ENCODE assay signal across 8 cellular contexts in genomic region chr19:57527136-57527881, GRCh38. TPM values are rescaled to one million over a fixed set of nuclear protein-coding genes. Genes with fewer than 3 reads are reported as not detected.
DNase-seq lines count a peak whose midpoint lies in the region; ATAC-seq and TF ChIP-seq lines count a peak whose summit lies in the region.

ZNF549 (plus strand) TSS chr19:57527356; CDS start chr19:57527574, 218 bp downstream.

- H3K27ac ChIP-seq in KOPT-K1 (ENCODE audit: low read depth, low read length, poor library complexity, severe bottlenecking) (peak within 1 kb of the TSS; percentile 64), RWPE2 (ENCODE audit: poor library complexity, severe bottlenecking) (peak within 1 kb of the TSS; percentile 57), foreskin keratinocyte (no peak within 1 kb of the TSS), neural cell (ENCODE audit: low read length) (peak within 1 kb of the TSS; percentile 81)

- H3K4me3 ChIP-seq in RWPE2 (ENCODE audit: severe bottlenecking) (peak within 1 kb of the TSS; percentile 64), neural cell (ENCODE audit: low read length) (peak within 1 kb of the TSS; percentile 98)

- no peaks in the 10 kb centered on the region for H3K9me2 ChIP-seq in neural cell (ENCODE audit: insufficient read depth, low read length)

- peaks cover 37% of the 10 kb centered on the region for H3K9me3 Mint-ChIP-seq in stimulated activated naive CD8-positive, alpha-beta T cell treated with anti-CD3 and anti-CD28 coated beads, Interleukin-15, Interleukin-2, amounts not matched to agents 100 ng/mL and 50 ng/mL, for 24 hours

- H3K4me1 ChIP-seq in RWPE2 (ENCODE audit: insufficient read depth, poor library complexity, severe bottlenecking) (peaks cover 5% of the 10 kb centered on the region), foreskin keratinocyte (no peaks in the 10 kb centered on the region)

- H4K20me1 ChIP-seq in neural cell (ENCODE audit: insufficient read depth) = no peaks in the 10 kb centered on the region

- peaks cover 21% of the 10 kb centered on the region for H3K9me3 ChIP-seq in KOPT-K1 (ENCODE audit: insufficient read depth, low read length, poor library complexity, severe bottlenecking)
- no peaks in the 10 kb centered on the region for H3K9me3 ChIP-seq in RWPE2 (ENCODE audit: severe bottlenecking)
- peaks cover 4% of the 10 kb centered on the region for H3K9me3 ChIP-seq in neural cell (ENCODE audit: low read length)

- peak; percentile 46 for TF ChIP-seq RAD21 in neural cell (conservative IDR thresholded peaks at IDR 0.05)

- H3K4me1 Mint-ChIP-seq in stimulated activated naive CD8-positive, alpha-beta T cell treated with anti-CD3 and anti-CD28 coated beads, Interleukin-15, Interleukin-2, amounts not matched to agents 100 ng/mL and 50 ng/mL, for 24 hours (ENCODE audit: low read depth) = peaks cover 18% of the 10 kb centered on the region

- no peaks in the 10 kb centered on the region for H3K27me3 Mint-ChIP-seq in stimulated activated naive CD8-positive, alpha-beta T cell treated with anti-CD3 and anti-CD28 coated beads, Interleukin-15, Interleukin-2, amounts not matched to agents 100 ng/mL and 50 ng/mL, for 24 hours

- no peaks in the 10 kb centered on the region for H3K27me3 ChIP-seq in RWPE2 (ENCODE audit: insufficient read depth, poor library complexity, severe bottlenecking)
- H3K27me3 ChIP-seq in foreskin keratinocyte = no peaks in the 10 kb centered on the region
- H3K27me3 ChIP-seq in neural cell (ENCODE audit: insufficient read depth, low read depth, low read length) = no peaks in the 10 kb centered on the region

- peak within 1 kb of the TSS; percentile 83 for H3K9ac ChIP-seq in neural cell (ENCODE audit: low read length)

- ATAC-seq in GM21717 (IDR thresholded peaks at IDR 0.05; ENCODE audit: unreplicated experiment) = peak; percentile 96
- peak; percentile 99 for ATAC-seq in RWPE2 (ENCODE audit: low read depth)
- peak; percentile 98 for ATAC-seq in foreskin keratinocyte

- H3K36me3 Mint-ChIP-seq in stimulated activated naive CD8-positive, alpha-beta T cell treated with anti-CD3 and anti-CD28 coated beads, Interleukin-15, Interleukin-2, amounts not matched to agents 100 ng/mL and 50 ng/mL, for 24 hours (ENCODE audit: low read depth) = peaks cover 54% of the 10 kb centered on the region

- TF ChIP-seq EP300 in neural cell (conservative IDR thresholded peaks at IDR 0.05; ENCODE audit: poor library complexity, severe bottlenecking) = no peak

- peak; percentile 92 for DNase-seq in DMS53 treated with DMSO at 0.1 percent for 48 hours (lab: John Stamatoyannopoulos, UW; ENCODE audit: unreplicated experiment)
- DNase-seq in RWPE2 (ENCODE audit: low spot score) = peak; percentile 92
- peak; percentile 95 for DNase-seq in activated effector memory CD4-positive, alpha-beta T cell treated with anti-CD3 and anti-CD28 coated beads, Interleukin-2, amount 50 U/mL, for 16 hours
- peak; percentile 84 to 93 for DNase-seq in foreskin keratinocyte

- no peaks in the 10 kb centered on the region for H3F3A ChIP-seq in neural cell (ENCODE audit: insufficient read depth, low read length, poor library complexity, severe bottlenecking)

- H3K79me2 ChIP-seq in neural cell (replicated peaks; ENCODE audit: insufficient read depth, low read length) = peaks cover 28% of the 10 kb centered on the region

- H2AFZ ChIP-seq in neural cell (ENCODE audit: low read depth, low read length) = peak within 1 kb of the TSS; percentile 89

- TF ChIP-seq CTCF in RWPE2 (IDR thresholded peaks at IDR 0.05; ENCODE audit: poor library complexity, severe bottlenecking) = no peak
- peak; percentile 5 for TF ChIP-seq CTCF in foreskin keratinocyte (conservative IDR thresholded peaks at IDR 0.05)
- no peak for TF ChIP-seq CTCF in neural cell (IDR thresholded peaks at IDR 0.05; ENCODE audit: poor library complexity, severe bottlenecking)

- H3K4me2 ChIP-seq in neural cell (ENCODE audit: low read length) = peak within 1 kb of the TSS; percentile 97

- H3K36me3 ChIP-seq in KOPT-K1 (ENCODE audit: insufficient read depth, low read length) (peaks cover 24% of the 10 kb centered on the region), RWPE2 (ENCODE audit: low read depth) (peaks cover 18% of the 10 kb centered on the region), neural cell (ENCODE audit: insufficient read depth, low read length) (peaks cover 12% of the 10 kb centered on the region)

- H3K27ac Mint-ChIP-seq in stimulated activated naive CD8-positive, alpha-beta T cell treated with anti-CD3 and anti-CD28 coated beads, Interleukin-15, Interleukin-2, amounts not matched to agents 100 ng/mL and 50 ng/mL, for 24 hours = peak within 1 kb of the TSS; percentile 76

- peak within 1 kb of the TSS; percentile 87 for H3K4me3 Mint-ChIP-seq in stimulated activated naive CD8-positive, alpha-beta T cell treated with anti-CD3 and anti-CD28 coated beads, Interleukin-15, Interleukin-2, amounts not matched to agents 100 ng/mL and 50 ng/mL, for 24 hours

TF ChIP-seq in neural cell, 6 proteins besides CTCF, POLR2A, EP300 and RAD21:
- TF ChIP-seq SMC3 (conservative IDR thresholded peaks at IDR 0.05; ENCODE audit: poor library complexity) = peak; percentile 57
- peak; percentile 51 for TF ChIP-seq REST (IDR thresholded peaks at IDR 0.05; ENCODE audit: borderline replicate concordance)
- peak; percentile 75 for TF ChIP-seq POLR2AphosphoS5 (IDR thresholded peaks at IDR 0.05)
- no peak for TF ChIP-seq EZH2 (IDR thresholded peaks at IDR 0.05; ENCODE audit: borderline replicate concordance, insufficient read depth, low read length, poor library complexity, severe bottlenecking)
- peak; percentile 77 for TF ChIP-seq TAF1 (IDR thresholded peaks at IDR 0.05; ENCODE audit: low read depth)
- TF ChIP-seq MXI1 (conservative IDR thresholded peaks at IDR 0.05; ENCODE audit: poor library complexity, severe bottlenecking) = peak; percentile 93

RNA-seq across cellular contexts. Expression of gene ZNF549, which starts in this region (rescaled TPM):
- 4.7 and 5.6 TPM in 2 replicates for total RNA-seq in foreskin keratinocyte
- polyA plus RNA-seq in foreskin keratinocyte = 1.4 TPM in 2 replicates
- 17.9 and 24.0 TPM in 2 replicates for polyA plus RNA-seq in neural cell
- 31.4 and 34.2 TPM in 2 replicates for polyA minus RNA-seq in neural cell
